14 cellular contexts compared by ENCODE assay signal in genomic region chr15:90058308-90058707, GRCh38. TPM values are rescaled to one million over a fixed set of nuclear protein-coding genes. Genes with fewer than 3 reads are reported as not detected.
DNase-seq lines count a peak whose midpoint lies in the region; ATAC-seq and TF ChIP-seq lines count a peak whose summit lies in the region.
"Had no signal": no experiment of that assay in that cellular context is flagged by ENCODE, and none has a peak within 500 bp of the region (broad histone marks: within the 10 kb centered on the region; RNA-seq: fewer than 3 reads in every experiment).

No MANE protein-coding gene starts in this region.

- POLR2A ChIA-PET in RWPE1 (lab: Yijun Ruan, JAX; ENCODE audit: low non-redundant PET): no interaction called here

- no peaks in the 10 kb centered on the region for H3K9me3 ChIP-seq in CD4-positive, CD25-positive, alpha-beta regulatory T cell (ENCODE audit: control insufficient read depth in 2 of 2, low read length in 2 of 2)
- no peaks in the 10 kb centered on the region for H3K9me3 ChIP-seq in mucosa of descending colon
- H3K9me3 ChIP-seq: sigmoid colon had no signal

- H3K4me1 Mint-ChIP-seq in CD4-positive, CD25-positive, alpha-beta regulatory T cell: peaks cover 6 to 73% (median 29%) of the 10 kb centered on the region in 4 donors
- H3K4me1 Mint-ChIP-seq in central memory CD8-positive, alpha-beta T cell: peaks cover 42% of the 10 kb centered on the region

- TF ChIP-seq CTCF in RWPE1 (conservative IDR thresholded peaks at IDR 0.05; ENCODE audit: low read depth): no peak
- TF ChIP-seq CTCF in mucosa of descending colon (IDR thresholded peaks at IDR 0.05): no peak

- intact Hi-C loops in mucosa of descending colon (cut with DNase I, micrococcal nuclease): no loop called here

- H3K27ac ChIP-seq in CD4-positive, CD25-positive, alpha-beta regulatory T cell (ENCODE audit: insufficient read depth, low read length, poor library complexity, severe bottlenecking): peak overlapping the region; percentile 82
- H3K27ac ChIP-seq in RWPE1: no peak overlapping the region

- H3K4me3 ChIP-seq in CD4-positive, CD25-positive, alpha-beta regulatory T cell (ENCODE audit: low read depth, low read length): no peak overlapping the region
- H3K4me3 ChIP-seq in mucosa of descending colon: no peak overlapping the region
- H3K4me3 ChIP-seq: sigmoid colon had no signal

- H3K27ac Mint-ChIP-seq in CD4-positive, CD25-positive, alpha-beta regulatory T cell: peak overlapping the region; percentile 89 to 95 (median 92)
- peak overlapping the region; percentile 87 for H3K27ac Mint-ChIP-seq in central memory CD8-positive, alpha-beta T cell (ENCODE audit: low read depth)

- ATAC-seq in CD4-positive, CD25-positive, alpha-beta regulatory T cell (ENCODE audit: low read depth in 2 of 2): no peak
- peak; percentile 27 for ATAC-seq in HG03460 (IDR thresholded peaks at IDR 0.05; ENCODE audit: unreplicated experiment)
- ATAC-seq in central memory CD8-positive, alpha-beta T cell (replicated peaks; ENCODE audit: extremely low read depth, poor library complexity, severe bottlenecking): no peak
- ATAC-seq in GM19023 (IDR thresholded peaks at IDR 0.05; ENCODE audit: unreplicated experiment): no peak
- ATAC-seq in mucosa of descending colon: no peak
- ATAC-seq: HCT116, Right ventricle myocardium inferior had no signal

- H3K27me3 ChIP-seq in CD4-positive, CD25-positive, alpha-beta regulatory T cell (ENCODE audit: control insufficient read depth, insufficient read depth, low read length): no peaks in the 10 kb centered on the region
- H3K27me3 ChIP-seq: sigmoid colon had no signal

- H3K36me3 Mint-ChIP-seq in CD4-positive, CD25-positive, alpha-beta regulatory T cell: peaks cover 8% of the 10 kb centered on the region
- peaks cover 4% of the 10 kb centered on the region for H3K36me3 Mint-ChIP-seq in central memory CD8-positive, alpha-beta T cell (ENCODE audit: insufficient read depth)

- no peak for DNase-seq in CD4-positive, CD25-positive, alpha-beta regulatory T cell
- peak; percentile 45 for DNase-seq in GM19240 (ENCODE audit: insufficient read length, low spot score)
- no peak for DNase-seq in central memory CD8-positive, alpha-beta T cell (ENCODE audit: low spot score in 2 of 2)
- DNase-seq in RWPE1 (ENCODE audit: low spot score): no peak
- DNase-seq in SW 1271 (lab: John Stamatoyannopoulos, UW): no peak
- no peak for DNase-seq in mucosa of descending colon
- DNase-seq: activated effector memory CD4-positive, alpha-beta T cell treated with Interleukin-2 at 50 U/mL for 16 hours; DND-41; effector CD4-positive, alpha-beta T cell; sigmoid colon had no signal

- no peak overlapping the region for H3K4me3 Mint-ChIP-seq in CD4-positive, CD25-positive, alpha-beta regulatory T cell
- H3K4me3 Mint-ChIP-seq in central memory CD8-positive, alpha-beta T cell: no peak overlapping the region

- H3K27me3 Mint-ChIP-seq in CD4-positive, CD25-positive, alpha-beta regulatory T cell: no peaks in the 10 kb centered on the region
- no peaks in the 10 kb centered on the region for H3K27me3 Mint-ChIP-seq in central memory CD8-positive, alpha-beta T cell

- CTCF ChIA-PET in RWPE1 (lab: Yijun Ruan, JAX): no interaction called here

- H3K36me3 ChIP-seq in CD4-positive, CD25-positive, alpha-beta regulatory T cell (ENCODE audit: control insufficient read depth, insufficient read depth, low read length): no peaks in the 10 kb centered on the region
- no peaks in the 10 kb centered on the region for H3K36me3 ChIP-seq in mucosa of descending colon (ENCODE audit: low read depth)
- H3K36me3 ChIP-seq: sigmoid colon had no signal

- H3K9me3 Mint-ChIP-seq in CD4-positive, CD25-positive, alpha-beta regulatory T cell: peaks cover 0 to 3% (median 0%) of the 10 kb centered on the region in 7 donors
- H3K9me3 Mint-ChIP-seq in central memory CD8-positive, alpha-beta T cell: no peaks in the 10 kb centered on the region

- H3K4me1 ChIP-seq in CD4-positive, CD25-positive, alpha-beta regulatory T cell (ENCODE audit: control insufficient read depth, insufficient read depth, low read length, poor library complexity, severe bottlenecking): peaks cover 43% of the 10 kb centered on the region
- peaks cover 42% of the 10 kb centered on the region for H3K4me1 ChIP-seq in mucosa of descending colon (ENCODE audit: low read depth)

RNA-seq across cellular contexts. Expression of gene IDH2, which starts 44.0 kb away (rescaled TPM):
- total RNA-seq in CD4-positive, CD25-positive, alpha-beta regulatory T cell: 60.8 TPM
- polyA plus RNA-seq in CD4-positive, CD25-positive, alpha-beta regulatory T cell: 100 to 1,000 TPM in 2 of 4 donors, 10 to 100 TPM in 2; 88.4 to 123 (median 97.1) TPM
- 100 to 1,000 TPM in 2 of 3 donors, 10 to 100 TPM in 1; 84.8 to 262 (median 124) TPM for total RNA-seq in mucosa of descending colon

RNA-seq across cellular contexts. Expression of gene ZNF710, which starts 57.2 kb away (rescaled TPM):
- total RNA-seq in CD4-positive, CD25-positive, alpha-beta regulatory T cell: 16.3 TPM
- polyA plus RNA-seq in CD4-positive, CD25-positive, alpha-beta regulatory T cell: 1 to 10 TPM in 3 of 4 donors, under 1 TPM in 1; 0.88 to 2.4 (median 1.9) TPM
- total RNA-seq in mucosa of descending colon: 10 to 100 TPM; 30.9 to 42.7 (median 40.2) TPM
